Comparison of ENCODE assay signal across 1 cellular context in the genomic region with DNA sequence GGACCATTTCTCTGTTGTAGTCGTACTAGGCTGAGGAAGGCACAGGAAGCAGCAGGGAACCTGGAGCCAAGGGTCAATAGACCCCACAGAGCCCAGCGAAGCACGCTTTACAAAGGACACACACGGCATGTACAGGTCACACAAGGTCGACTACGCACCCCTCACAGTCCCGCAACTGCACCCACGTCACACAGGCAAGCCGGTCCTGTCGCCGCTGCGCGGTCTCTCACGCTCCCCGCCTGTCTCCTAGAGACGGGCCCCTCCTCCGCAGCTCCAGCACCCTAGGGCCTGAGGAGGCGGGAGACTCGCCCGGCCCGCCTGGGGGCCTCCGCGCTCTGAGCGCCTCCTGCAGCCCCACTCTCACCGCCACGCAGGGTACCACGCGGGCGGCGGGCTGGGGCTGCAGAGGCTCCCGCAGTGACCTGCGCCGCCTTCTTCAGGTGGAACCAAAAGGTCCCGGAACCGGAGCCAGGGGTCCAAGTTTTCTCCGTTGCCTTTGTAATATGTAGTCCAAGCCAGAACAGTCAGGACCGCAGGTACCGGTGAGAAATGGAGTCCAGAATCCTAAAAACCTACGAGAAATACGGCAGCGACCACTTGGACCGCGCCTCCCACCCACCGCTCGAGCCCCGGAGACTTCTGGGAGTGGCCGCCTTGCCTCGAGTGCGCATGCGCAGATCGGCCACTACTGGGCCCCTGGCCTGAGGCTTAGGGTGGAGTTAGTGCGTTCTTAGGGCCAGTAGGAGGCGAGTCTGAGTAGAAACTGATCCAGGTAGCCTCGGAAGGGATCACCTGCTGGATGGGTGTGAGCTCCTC.
TF ChIP-seq lines count a peak whose summit lies in the region.

A gene (minus strand): TSS at position 651 of the 816 bp plus-strand sequence. CDS start 8,143 bp downstream, outside the sequence.

TF ChIP-seq in HepG2, 621 proteins besides CTCF, POLR2A, EP300 and RAD21 (continued from another document and continues in another):
- TF ChIP-seq, protein P1, sequence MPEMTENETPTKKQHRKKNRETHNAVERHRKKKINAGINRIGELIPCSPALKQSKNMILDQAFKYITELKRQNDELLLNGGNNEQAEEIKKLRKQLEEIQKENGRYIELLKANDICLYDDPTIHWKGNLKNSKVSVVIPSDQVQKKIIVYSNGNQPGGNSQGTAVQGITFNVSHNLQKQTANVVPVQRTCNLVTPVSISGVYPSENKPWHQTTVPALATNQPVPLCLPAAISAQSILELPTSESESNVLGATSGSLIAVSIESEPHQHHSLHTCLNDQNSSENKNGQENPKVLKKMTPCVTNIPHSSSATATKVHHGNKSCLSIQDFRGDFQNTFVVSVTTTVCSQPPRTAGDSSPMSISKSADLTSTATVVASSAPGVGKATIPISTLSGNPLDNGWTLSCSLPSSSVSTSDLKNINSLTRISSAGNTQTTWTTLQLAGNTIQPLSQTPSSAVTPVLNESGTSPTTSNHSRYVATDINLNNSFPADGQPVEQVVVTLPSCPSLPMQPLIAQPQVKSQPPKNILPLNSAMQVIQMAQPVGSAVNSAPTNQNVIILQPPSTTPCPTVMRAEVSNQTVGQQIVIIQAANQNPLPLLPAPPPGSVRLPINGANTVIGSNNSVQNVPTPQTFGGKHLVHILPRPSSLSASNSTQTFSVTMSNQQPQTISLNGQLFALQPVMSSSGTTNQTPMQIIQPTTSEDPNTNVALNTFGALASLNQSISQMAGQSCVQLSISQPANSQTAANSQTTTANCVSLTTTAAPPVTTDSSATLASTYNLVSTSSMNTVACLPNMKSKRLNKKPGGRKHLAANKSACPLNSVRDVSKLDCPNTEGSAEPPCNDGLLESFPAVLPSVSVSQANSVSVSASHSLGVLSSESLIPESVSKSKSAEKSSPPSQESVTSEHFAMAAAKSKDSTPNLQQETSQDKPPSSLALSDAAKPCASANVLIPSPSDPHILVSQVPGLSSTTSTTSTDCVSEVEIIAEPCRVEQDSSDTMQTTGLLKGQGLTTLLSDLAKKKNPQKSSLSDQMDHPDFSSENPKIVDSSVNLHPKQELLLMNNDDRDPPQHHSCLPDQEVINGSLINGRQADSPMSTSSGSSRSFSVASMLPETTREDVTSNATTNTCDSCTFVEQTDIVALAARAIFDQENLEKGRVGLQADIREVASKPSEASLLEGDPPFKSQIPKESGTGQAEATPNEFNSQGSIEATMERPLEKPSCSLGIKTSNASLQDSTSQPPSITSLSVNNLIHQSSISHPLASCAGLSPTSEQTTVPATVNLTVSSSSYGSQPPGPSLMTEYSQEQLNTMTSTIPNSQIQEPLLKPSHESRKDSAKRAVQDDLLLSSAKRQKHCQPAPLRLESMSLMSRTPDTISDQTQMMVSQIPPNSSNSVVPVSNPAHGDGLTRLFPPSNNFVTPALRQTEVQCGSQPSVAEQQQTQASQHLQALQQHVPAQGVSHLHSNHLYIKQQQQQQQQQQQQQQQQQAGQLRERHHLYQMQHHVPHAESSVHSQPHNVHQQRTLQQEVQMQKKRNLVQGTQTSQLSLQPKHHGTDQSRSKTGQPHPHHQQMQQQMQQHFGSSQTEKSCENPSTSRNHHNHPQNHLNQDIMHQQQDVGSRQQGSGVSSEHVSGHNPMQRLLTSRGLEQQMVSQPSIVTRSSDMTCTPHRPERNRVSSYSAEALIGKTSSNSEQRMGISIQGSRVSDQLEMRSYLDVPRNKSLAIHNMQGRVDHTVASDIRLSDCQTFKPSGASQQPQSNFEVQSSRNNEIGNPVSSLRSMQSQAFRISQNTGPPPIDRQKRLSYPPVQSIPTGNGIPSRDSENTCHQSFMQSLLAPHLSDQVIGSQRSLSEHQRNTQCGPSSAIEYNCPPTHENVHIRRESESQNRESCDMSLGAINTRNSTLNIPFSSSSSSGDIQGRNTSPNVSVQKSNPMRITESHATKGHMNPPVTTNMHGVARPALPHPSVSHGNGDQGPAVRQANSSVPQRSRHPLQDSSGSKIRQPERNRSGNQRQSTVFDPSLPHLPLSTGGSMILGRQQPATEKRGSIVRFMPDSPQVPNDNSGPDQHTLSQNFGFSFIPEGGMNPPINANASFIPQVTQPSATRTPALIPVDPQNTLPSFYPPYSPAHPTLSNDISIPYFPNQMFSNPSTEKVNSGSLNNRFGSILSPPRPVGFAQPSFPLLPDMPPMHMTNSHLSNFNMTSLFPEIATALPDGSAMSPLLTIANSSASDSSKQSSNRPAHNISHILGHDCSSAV (CRISPR knock-in tag; IDR thresholded peaks at IDR 0.05; ENCODE audit: borderline replicate concordance), result no peak
- TF ChIP-seq ZNF501 (CRISPR knock-in tag; IDR thresholded peaks at IDR 0.05) (peak; percentile 90), ZNF788 (CRISPR knock-in tag; IDR thresholded peaks at IDR 0.05; ENCODE audit: borderline replicate concordance) (peak; percentile 41; the same call in 1 of the 2 replicates), ZSCAN9 (CRISPR knock-in tag; IDR thresholded peaks at IDR 0.05; ENCODE audit: borderline replicate concordance) (0 out of 2 replicates have a peak, but pooled peaks have one; percentile 24), PLRG1 (conservative IDR thresholded peaks at IDR 0.05) (no peak), PAWR (CRISPR knock-in tag; IDR thresholded peaks at IDR 0.05; ENCODE audit: borderline replicate concordance) (no peak), ZNF549 (CRISPR knock-in tag; IDR thresholded peaks at IDR 0.05) (no peak), ZNF7 (CRISPR knock-in tag; IDR thresholded peaks at IDR 0.05) (no peak), ZNF780A (CRISPR knock-in tag; IDR thresholded peaks at IDR 0.05) (no peak), PHF8 (CRISPR knock-in tag; IDR thresholded peaks at IDR 0.05) (peak; percentile 92), ZNF792 (CRISPR knock-in tag; IDR thresholded peaks at IDR 0.05) (no peak), ARNT (IDR thresholded peaks at IDR 0.05) (no peak), ZNF598 (CRISPR knock-in tag; IDR thresholded peaks at IDR 0.05; ENCODE audit: borderline replicate concordance) (peak; percentile 89; the same call in 1 of the 2 replicates), ZNF292 (CRISPR knock-in tag; IDR thresholded peaks at IDR 0.05; ENCODE audit: borderline replicate concordance, low read depth) (peak; percentile 56; the same call in 1 of the 2 replicates), HIVEP1 (CRISPR knock-in tag; IDR thresholded peaks at IDR 0.05) (no peak), ZEB1 (IDR thresholded peaks at IDR 0.05; ENCODE audit: insufficient replicate concordance, low read depth) (peak; percentile 94), ZNF431 (CRISPR knock-in tag; IDR thresholded peaks at IDR 0.05; ENCODE audit: borderline replicate concordance, low read depth) (no peak), ZNF432 (CRISPR knock-in tag; IDR thresholded peaks at IDR 0.05; ENCODE audit: borderline replicate concordance) (no peak), ZFP41 (CRISPR knock-in tag; IDR thresholded peaks at IDR 0.05; ENCODE audit: borderline replicate concordance) (no peak; the same call in 1 of the 2 replicates), ZMYM3 (CRISPR knock-in tag; IDR thresholded peaks at IDR 0.05) (0 out of 2 replicates have a peak, but pooled peaks have one; percentile 9), SSRP1 (CRISPR knock-in tag; IDR thresholded peaks at IDR 0.05) (no peak), ZNF607 (CRISPR knock-in tag; IDR thresholded peaks at IDR 0.05; ENCODE audit: borderline replicate concordance) (peak; percentile 80; the same call in 1 of the 2 replicates), HNRNPH1 (optimal IDR thresholded peaks at IDR 0.05; ENCODE audit: low read depth, low read length) (peak; percentile 74), RCOR2 (CRISPR knock-in tag; IDR thresholded peaks at IDR 0.05) (no peak), SP1 (IDR thresholded peaks at IDR 0.05) (no peak), SP1 (CRISPR knock-in tag; IDR thresholded peaks at IDR 0.05) (no peak; the same call in 1 of the 2 replicates), ZNF720 (CRISPR knock-in tag; IDR thresholded peaks at IDR 0.05) (no peak), MEIS2 (CRISPR knock-in tag; IDR thresholded peaks at IDR 0.05) (no peak), ZNF75D (CRISPR knock-in tag; IDR thresholded peaks at IDR 0.05; ENCODE audit: borderline replicate concordance) (no peak), KLF13 (CRISPR knock-in tag; IDR thresholded peaks at IDR 0.05) (no peak), ZKSCAN5 (CRISPR knock-in tag; IDR thresholded peaks at IDR 0.05) (no peak; the same call in 1 of the 2 replicates), ZNF747 (CRISPR knock-in tag; IDR thresholded peaks at IDR 0.05; ENCODE audit: borderline replicate concordance) (peak; percentile 44; the same call in 1 of the 2 replicates), SMC3 (IDR thresholded peaks at IDR 0.05; ENCODE audit: low read length) (peak; percentile 20; the same call in 1 of the 2 replicates)
- TF ChIP-seq, protein P2, sequence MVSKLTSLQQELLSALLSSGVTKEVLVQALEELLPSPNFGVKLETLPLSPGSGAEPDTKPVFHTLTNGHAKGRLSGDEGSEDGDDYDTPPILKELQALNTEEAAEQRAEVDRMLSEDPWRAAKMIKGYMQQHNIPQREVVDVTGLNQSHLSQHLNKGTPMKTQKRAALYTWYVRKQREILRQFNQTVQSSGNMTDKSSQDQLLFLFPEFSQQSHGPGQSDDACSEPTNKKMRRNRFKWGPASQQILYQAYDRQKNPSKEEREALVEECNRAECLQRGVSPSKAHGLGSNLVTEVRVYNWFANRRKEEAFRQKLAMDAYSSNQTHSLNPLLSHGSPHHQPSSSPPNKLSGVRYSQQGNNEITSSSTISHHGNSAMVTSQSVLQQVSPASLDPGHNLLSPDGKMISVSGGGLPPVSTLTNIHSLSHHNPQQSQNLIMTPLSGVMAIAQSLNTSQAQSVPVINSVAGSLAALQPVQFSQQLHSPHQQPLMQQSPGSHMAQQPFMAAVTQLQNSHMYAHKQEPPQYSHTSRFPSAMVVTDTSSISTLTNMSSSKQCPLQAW (CRISPR knock-in tag; IDR thresholded peaks at IDR 0.05), result peak; percentile 85
- TF ChIP-seq, protein P3, sequence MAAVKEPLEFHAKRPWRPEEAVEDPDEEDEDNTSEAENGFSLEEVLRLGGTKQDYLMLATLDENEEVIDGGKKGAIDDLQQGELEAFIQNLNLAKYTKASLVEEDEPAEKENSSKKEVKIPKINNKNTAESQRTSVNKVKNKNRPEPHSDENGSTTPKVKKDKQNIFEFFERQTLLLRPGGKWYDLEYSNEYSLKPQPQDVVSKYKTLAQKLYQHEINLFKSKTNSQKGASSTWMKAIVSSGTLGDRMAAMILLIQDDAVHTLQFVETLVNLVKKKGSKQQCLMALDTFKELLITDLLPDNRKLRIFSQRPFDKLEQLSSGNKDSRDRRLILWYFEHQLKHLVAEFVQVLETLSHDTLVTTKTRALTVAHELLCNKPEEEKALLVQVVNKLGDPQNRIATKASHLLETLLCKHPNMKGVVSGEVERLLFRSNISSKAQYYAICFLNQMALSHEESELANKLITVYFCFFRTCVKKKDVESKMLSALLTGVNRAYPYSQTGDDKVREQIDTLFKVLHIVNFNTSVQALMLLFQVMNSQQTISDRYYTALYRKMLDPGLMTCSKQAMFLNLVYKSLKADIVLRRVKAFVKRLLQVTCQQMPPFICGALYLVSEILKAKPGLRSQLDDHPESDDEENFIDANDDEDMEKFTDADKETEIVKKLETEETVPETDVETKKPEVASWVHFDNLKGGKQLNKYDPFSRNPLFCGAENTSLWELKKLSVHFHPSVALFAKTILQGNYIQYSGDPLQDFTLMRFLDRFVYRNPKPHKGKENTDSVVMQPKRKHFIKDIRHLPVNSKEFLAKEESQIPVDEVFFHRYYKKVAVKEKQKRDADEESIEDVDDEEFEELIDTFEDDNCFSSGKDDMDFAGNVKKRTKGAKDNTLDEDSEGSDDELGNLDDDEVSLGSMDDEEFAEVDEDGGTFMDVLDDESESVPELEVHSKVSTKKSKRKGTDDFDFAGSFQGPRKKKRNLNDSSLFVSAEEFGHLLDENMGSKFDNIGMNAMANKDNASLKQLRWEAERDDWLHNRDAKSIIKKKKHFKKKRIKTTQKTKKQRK (IDR thresholded peaks at IDR 0.05; ENCODE audit: low read length), result no peak
- TF ChIP-seq, protein P4, sequence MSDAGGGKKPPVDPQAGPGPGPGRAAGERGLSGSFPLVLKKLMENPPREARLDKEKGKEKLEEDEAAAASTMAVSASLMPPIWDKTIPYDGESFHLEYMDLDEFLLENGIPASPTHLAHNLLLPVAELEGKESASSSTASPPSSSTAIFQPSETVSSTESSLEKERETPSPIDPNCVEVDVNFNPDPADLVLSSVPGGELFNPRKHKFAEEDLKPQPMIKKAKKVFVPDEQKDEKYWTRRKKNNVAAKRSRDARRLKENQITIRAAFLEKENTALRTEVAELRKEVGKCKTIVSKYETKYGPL (CRISPR knock-in tag; IDR thresholded peaks at IDR 0.05), result no peak
- TF ChIP-seq, protein P5, sequence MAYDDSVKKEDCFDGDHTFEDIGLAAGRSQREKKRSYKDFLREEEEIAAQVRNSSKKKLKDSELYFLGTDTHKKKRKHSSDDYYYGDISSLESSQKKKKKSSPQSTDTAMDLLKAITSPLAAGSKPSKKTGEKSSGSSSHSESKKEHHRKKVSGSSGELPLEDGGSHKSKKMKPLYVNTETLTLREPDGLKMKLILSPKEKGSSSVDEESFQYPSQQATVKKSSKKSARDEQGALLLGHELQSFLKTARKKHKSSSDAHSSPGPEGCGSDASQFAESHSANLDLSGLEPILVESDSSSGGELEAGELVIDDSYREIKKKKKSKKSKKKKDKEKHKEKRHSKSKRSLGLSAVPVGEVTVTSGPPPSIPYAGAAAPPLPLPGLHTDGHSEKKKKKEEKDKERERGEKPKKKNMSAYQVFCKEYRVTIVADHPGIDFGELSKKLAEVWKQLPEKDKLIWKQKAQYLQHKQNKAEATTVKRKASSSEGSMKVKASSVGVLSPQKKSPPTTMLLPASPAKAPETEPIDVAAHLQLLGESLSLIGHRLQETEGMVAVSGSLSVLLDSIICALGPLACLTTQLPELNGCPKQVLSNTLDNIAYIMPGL (CRISPR knock-in tag; IDR thresholded peaks at IDR 0.05; ENCODE audit: borderline replicate concordance in 1 of 2, low read depth in 1 of 2), result peak in 1 of 2 experiments; percentile 86; a peak in 2 of 4 replicates
- TF ChIP-seq, protein P6, sequence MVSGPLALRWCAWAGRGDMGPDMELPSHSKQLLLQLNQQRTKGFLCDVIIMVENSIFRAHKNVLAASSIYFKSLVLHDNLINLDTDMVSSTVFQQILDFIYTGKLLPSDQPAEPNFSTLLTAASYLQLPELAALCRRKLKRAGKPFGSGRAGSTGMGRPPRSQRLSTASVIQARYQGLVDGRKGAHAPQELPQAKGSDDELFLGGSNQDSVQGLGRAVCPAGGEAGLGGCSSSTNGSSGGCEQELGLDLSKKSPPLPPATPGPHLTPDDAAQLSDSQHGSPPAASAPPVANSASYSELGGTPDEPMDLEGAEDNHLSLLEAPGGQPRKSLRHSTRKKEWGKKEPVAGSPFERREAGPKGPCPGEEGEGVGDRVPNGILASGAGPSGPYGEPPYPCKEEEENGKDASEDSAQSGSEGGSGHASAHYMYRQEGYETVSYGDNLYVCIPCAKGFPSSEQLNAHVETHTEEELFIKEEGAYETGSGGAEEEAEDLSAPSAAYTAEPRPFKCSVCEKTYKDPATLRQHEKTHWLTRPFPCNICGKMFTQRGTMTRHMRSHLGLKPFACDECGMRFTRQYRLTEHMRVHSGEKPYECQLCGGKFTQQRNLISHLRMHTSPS (CRISPR knock-in tag; IDR thresholded peaks at IDR 0.05; ENCODE audit: low read depth), result no peak
